In genomic region chr9:72394061-72394460, GRCh38 we compare ENCODE assay signal across 14 cellular contexts.
"Had no signal": no experiment of that assay in that cellular context is flagged by ENCODE, and none has a peak within 500 bp of the region (broad histone marks: within the 10 kb centered on the region; RNA-seq: fewer than 3 reads in every experiment).

No MANE protein-coding gene starts in this region.

- H3K27ac ChIP-seq: thyroid gland had no signal

- ATAC-seq: activated T-helper 17 cell treated with anti-CD3 and anti-CD28 coated beads, Interleukin-2, amount 50 U/mL, for 72 hours; left lobe of liver; stimulated activated memory B cell treated with anti-CD40 and anti-IgM and Interleukin-4, amounts not matched to agents 10 μg/mL and 1 μg/mL and 100 μg/mL, for 72 hours had no signal

- DNase-seq: activated CD4-positive, alpha-beta T cell treated with anti-CD3 and anti-CD28 coated beads for 1 hour; activated CD4-positive, alpha-beta T cell treated with anti-CD3 and anti-CD28 coated beads, Interleukin-2, amount 50 U/mL, for 4 hours; activated naive CD4-positive, alpha-beta T cell treated with Interleukin-2 at 50 U/mL for 16 hours; aorta; endodermal cell; erythroblast; naive B cell; stimulated activated CD4-positive, alpha-beta T cell treated with anti-CD3 and anti-CD28 coated beads, Interleukin-2, amount 100 ng/mL, for 48 hours; T-helper 9 cell; thyroid gland had no signal

- FAIRE-seq: urothelium cell line had no signal

- H3K27me3 ChIP-seq: thyroid gland had no signal

- H3K36me3 ChIP-seq: thyroid gland had no signal

- H3K4me3 ChIP-seq: thyroid gland had no signal

- H3K9me3 ChIP-seq: thyroid gland had no signal
